ENCODE assay signal across 23 cellular contexts in genomic region chr2:226077031-226077430, GRCh38.
DNase-seq lines count a peak whose midpoint lies in the region; TF ChIP-seq lines count a peak whose summit lies in the region.
"Had no signal": no experiment of that assay in that cellular context is flagged by ENCODE, and none has a peak within 500 bp of the region (broad histone marks: within the 10 kb centered on the region; RNA-seq: fewer than 3 reads in every experiment).

No MANE protein-coding gene starts in this region.

- DNase-seq in AG08395 (ENCODE audit: low spot score) (peak; percentile 6), HCEC 1CT (peak; percentile 91), astrocyte of the spinal cord (ENCODE audit: low read depth, low spot score) (peak; percentile 18), fibroblast of the conjunctiva (ENCODE audit: low read depth) (peak; percentile 67), NCI-H748 treated with DMSO at 0.1 percent for 48 hours (lab: John Stamatoyannopoulos, UW) (no peak), COLO668 (lab: John Stamatoyannopoulos, UW; ENCODE audit: unreplicated experiment) (no peak), OCI-M1 (lab: John Stamatoyannopoulos, UW) (no peak)
- no peak for DNase-seq in effector memory CD4-positive, alpha-beta T cell
- DNase-seq: activated CD4-positive, alpha-beta T cell treated with anti-CD3 and anti-CD28 coated beads for 36 hours; activated CD8-positive, alpha-beta memory T cell treated with anti-CD3 and anti-CD28 coated beads for 24 hours; activated T-cell treated with anti-CD3 and anti-CD28 coated beads, Interleukin-2, amount 50 U/mL, for 48 hours; body of pancreas; colonic mucosa; COR-L47; DMS79 treated with DMSO at 0.1 percent for 48 hours; endodermal cell; hippocampal formation; NCI-H1105 treated with DMSO at 0.1 percent for 48 hours; NCI-H446 treated with DMSO at 0.1 percent for 48 hours; spleen; stimulated activated CD4-positive, alpha-beta T cell treated with anti-CD3 and anti-CD28 coated beads, Interleukin-4, amount 100 ng/mL, for 1 hour; stimulated activated naive CD4-positive, alpha-beta T cell treated with Interleukin-2 at 50 U/mL for 16 hours had no signal

- no peak for TF ChIP-seq CTCF in astrocyte of the spinal cord (IDR thresholded peaks at IDR 0.05; ENCODE audit: low read depth, low read length)

- no peak overlapping the region for H3K4me3 ChIP-seq in astrocyte of the spinal cord (ENCODE audit: low read depth, low read length)
- no peak overlapping the region for H3K4me3 ChIP-seq in effector memory CD4-positive, alpha-beta T cell (ENCODE audit: insufficient read depth, low read depth, low read length, poor library complexity, severe bottlenecking)
- H3K4me3 ChIP-seq: body of pancreas, colonic mucosa, spleen, thoracic aorta had no signal

- no peaks in the 10 kb centered on the region for H3K9me3 ChIP-seq in effector memory CD4-positive, alpha-beta T cell (ENCODE audit: control insufficient read depth, low read length)
- H3K9me3 ChIP-seq: body of pancreas, colonic mucosa, spleen, thoracic aorta had no signal

- in situ Hi-C loops in astrocyte of the spinal cord (cut with HindIII; ENCODE audit: low sequenced_read_pairs): no loop called here

- H3K27ac ChIP-seq in effector memory CD4-positive, alpha-beta T cell (ENCODE audit: insufficient read depth, low read length, poor library complexity, severe bottlenecking): no peak overlapping the region
- H3K27ac ChIP-seq: body of pancreas, colonic mucosa, spleen, thoracic aorta had no signal

- H3K4me1 ChIP-seq in effector memory CD4-positive, alpha-beta T cell (ENCODE audit: control insufficient read depth, insufficient read depth, low read length, poor library complexity, severe bottlenecking): no peaks in the 10 kb centered on the region
- H3K4me1 ChIP-seq: body of pancreas, colonic mucosa, spleen had no signal

- no peaks in the 10 kb centered on the region for H3K36me3 ChIP-seq in effector memory CD4-positive, alpha-beta T cell (ENCODE audit: control insufficient read depth, insufficient read depth, low read length)
- H3K36me3 ChIP-seq: colonic mucosa, spleen, thoracic aorta had no signal

- H3K27me3 ChIP-seq in effector memory CD4-positive, alpha-beta T cell (replicated peaks; ENCODE audit: control insufficient read depth, insufficient read depth, low read length, poor library complexity, severe bottlenecking): peaks cover 3% of the 10 kb centered on the region
- H3K27me3 ChIP-seq: body of pancreas, colonic mucosa, spleen had no signal

Comparison
In these comparisons a context has a peak if more than half of its experiments do, and no peak if none do; other contexts are left out.
1. DNase-seq: peak in AG08395 (single experiment), HCEC 1CT (single experiment), astrocyte of the spinal cord (single experiment) and fibroblast of the conjunctiva (single experiment); none in effector memory CD4-positive, alpha-beta T cell (0 of 3), NCI-H748 treated with DMSO at 0.1 percent for 48 hours (single experiment), COLO668 (single experiment) and OCI-M1 (single experiment).